In genomic region chr7:157386979-157387800, GRCh38 we compare ENCODE assay signal across 8 cellular contexts. TPM values are rescaled to one million over a fixed set of nuclear protein-coding genes. Genes with fewer than 3 reads are reported as not detected.
DNase-seq lines count a peak whose midpoint lies in the region; ATAC-seq and TF ChIP-seq lines count a peak whose summit lies in the region.

No MANE protein-coding gene starts in this region.

- no peaks in the 10 kb centered on the region for H3K9me3 Mint-ChIP-seq in natural killer cell

- H3K9ac ChIP-seq in OCI-LY3 (ENCODE audit: low read length), result peak overlapping the region; percentile 71

- peak; percentile 65 for ATAC-seq in GM19397 (IDR thresholded peaks at IDR 0.05; ENCODE audit: unreplicated experiment)
- peak; percentile 76 to 92 (median 87) for ATAC-seq in natural killer cell

- peaks cover 14% of the 10 kb centered on the region for H3K4me1 ChIP-seq in OCI-LY3 (ENCODE audit: low read length)
- peaks cover 12 to 35% (median 31%) of the 10 kb centered on the region in 4 donors for H3K4me1 ChIP-seq in esophagus muscularis mucosa

- intact Hi-C loops in esophagus muscularis mucosa (cut with DNase I), result loop anchor here (5.0 kb wide), 2 partner anchors 50 to 115 kb away; partner anchors contain the start of gene DNAJB6
- intact Hi-C loops in natural killer cell (cut with micrococcal nuclease), result loop anchor here (5.0 kb wide), 1 partner anchor 415 kb away; no protein-coding TSS in a partner anchor

- H3K79me2 ChIP-seq in OCI-LY3 (ENCODE audit: low read length), result no peaks in the 10 kb centered on the region

- H3K9me3 ChIP-seq in OCI-LY3 (ENCODE audit: insufficient read depth, low read length), result no peaks in the 10 kb centered on the region
- H3K9me3 ChIP-seq in esophagus muscularis mucosa, result no peaks in the 10 kb centered on the region

- 48% methylated on average over 23 of the region's 23 CpGs for WGBS in esophagus muscularis mucosa

- H3K27ac ChIP-seq in OCI-LY3 (ENCODE audit: low read length) (peak overlapping the region; percentile 75), esophagus muscularis mucosa (replicated peaks in 1 of 4) (peak overlapping the region; percentile 50 to 71 (median 58))

- peak overlapping the region; percentile 79 for H3K4me3 ChIP-seq in OCI-LY3 (ENCODE audit: low read length)
- no peak overlapping the region for H3K4me3 ChIP-seq in esophagus muscularis mucosa

- no peaks in the 10 kb centered on the region for H4K20me1 ChIP-seq in OCI-LY3 (ENCODE audit: insufficient read depth, low read length)

- peak overlapping the region; percentile 93 for H2AFZ ChIP-seq in OCI-LY3 (ENCODE audit: low read depth, low read length)

- TF ChIP-seq POLR2A in esophagus muscularis mucosa (IDR thresholded peaks at IDR 0.05; ENCODE audit: low read depth), result no peak

- H3K27me3 ChIP-seq in OCI-LY3 (ENCODE audit: low read depth, low read length) (no peaks in the 10 kb centered on the region), esophagus muscularis mucosa (no peaks in the 10 kb centered on the region)

- peak overlapping the region; percentile 90 for H3K4me2 ChIP-seq in OCI-LY3 (ENCODE audit: low read length)

- peak; percentile 56 for TF ChIP-seq EP300 in esophagus muscularis mucosa (IDR thresholded peaks at IDR 0.05)

- peaks cover 57 to 63% of the 10 kb centered on the region in 2 donors for H3K4me1 Mint-ChIP-seq in natural killer cell

- DNase-seq in CMK (ENCODE audit: low read depth) (peak; percentile 56), HK-2 (ENCODE audit: unreplicated experiment) (peak; percentile 77), esophagus muscularis mucosa (ENCODE audit: extremely low spot score) (peak; percentile 98), natural killer cell (peak; percentile 78)
- DNase-seq in activated CD8-positive, alpha-beta memory T cell treated with anti-CD3 and anti-CD28 coated beads, Interleukin-2, amount 50 U/mL, for 48 hours, result peak; percentile 94
- peak; percentile 69 to 88 (median 84) for DNase-seq in stimulated activated naive CD4-positive, alpha-beta T cell (lab: John Stamatoyannopoulos, UW)

- H3K4me3 Mint-ChIP-seq in natural killer cell, result peak overlapping the region; percentile 49

- no peaks in the 10 kb centered on the region for H3K27me3 Mint-ChIP-seq in natural killer cell (ENCODE audit: low read depth in 2 of 2)

- peak overlapping the region; percentile 80 to 84 for H3K27ac Mint-ChIP-seq in natural killer cell

- no peaks in the 10 kb centered on the region for H3K36me3 Mint-ChIP-seq in natural killer cell

- TF ChIP-seq CTCF in OCI-LY3 (IDR thresholded peaks at IDR 0.05; ENCODE audit: low read depth, low read length), result peak; percentile 85
- peak; percentile 84 to 92 (median 88) for TF ChIP-seq CTCF in esophagus muscularis mucosa (IDR thresholded peaks at IDR 0.05)
- TF ChIP-seq CTCF in natural killer cell (IDR thresholded peaks at IDR 0.05), result peak; percentile 94

- H3K36me3 ChIP-seq in OCI-LY3 (replicated peaks; ENCODE audit: low read depth, low read length) (peaks cover 9% of the 10 kb centered on the region), esophagus muscularis mucosa (peaks cover 7 to 77% (median 54%) of the 10 kb centered on the region in 4 donors)

RNA-seq across cellular contexts. Expression of gene DNAJB6, which starts 50.4 kb away (rescaled TPM):
- total RNA-seq in esophagus muscularis mucosa (100 to 1,000 TPM; 103 to 151 (median 139) TPM), natural killer cell (100 to 1,000 TPM; 309 to 343 (median 340) TPM)
